In genomic region chr10:100683545-100684127, GRCh38 we compare ENCODE assay signal across 10 cellular contexts.
"Had no signal": no experiment of that assay in that cellular context is flagged by ENCODE, and none has a peak within 500 bp of the region (broad histone marks: within the 10 kb centered on the region; RNA-seq: fewer than 3 reads in every experiment).

No MANE protein-coding gene starts in this region.

- DNase-seq: activated CD4-positive, alpha-beta memory T cell treated with anti-CD3 and anti-CD28 coated beads for 36 hours; activated CD8-positive, alpha-beta memory T cell treated with anti-CD3 and anti-CD28 coated beads, Interleukin-2, amount 50 U/mL, for 4 hours; activated naive CD4-positive, alpha-beta T cell; central memory CD4-positive, alpha-beta T cell; effector CD8-positive, alpha-beta T cell; stimulated activated CD4-positive, alpha-beta T cell treated with anti-CD3 and anti-CD28 coated beads, Interleukin-4, amount 100 ng/mL, for 1 hour; stimulated activated CD8-positive, alpha-beta memory T cell treated with anti-CD3 and anti-CD28 coated beads, Interleukin-4, amount 100 ng/mL, for 48 hours; stimulated activated naive CD8-positive, alpha-beta T cell treated with anti-CD3 and anti-CD28 coated beads, Interleukin-15, Interleukin-2, amounts not matched to agents 100 U/mL and 50 U/mL, for 24 hours; T-helper 9 cell had no signal

- H3K27ac ChIP-seq: coronary artery had no signal

- H3K4me3 ChIP-seq: coronary artery had no signal
